Comparison of ENCODE assay signal across 12 cellular contexts in genomic region chr3:908839-909238, GRCh38.
DNase-seq lines count a peak whose midpoint lies in the region; ATAC-seq and TF ChIP-seq lines count a peak whose summit lies in the region.
"Had no signal": no experiment of that assay in that cellular context is flagged by ENCODE, and none has a peak within 500 bp of the region (broad histone marks: within the 10 kb centered on the region; RNA-seq: fewer than 3 reads in every experiment).

No MANE protein-coding gene starts in this region.

- POLR2A ChIA-PET in HEK293 (lab: Yijun Ruan, JAX), result no interaction called here

- no peak overlapping the region for H3K4me3 Mint-ChIP-seq in osteocyte (ENCODE audit: unreplicated experiment)
- H3K4me3 Mint-ChIP-seq: activated CD4-positive, alpha-beta T cell treated with anti-CD3 and anti-CD28 coated beads for 36 hours had no signal

- H3F3A ChIP-seq in OCI-LY1 (ENCODE audit: insufficient read depth, low read length), result no peaks in the 10 kb centered on the region

- no peak overlapping the region for H3K4me3 ChIP-seq in HEK293 (ENCODE audit: low read depth, low read length)
- no peak overlapping the region for H3K4me3 ChIP-seq in OCI-LY1 (ENCODE audit: low read depth, low read length, poor library complexity, severe bottlenecking)
- H3K4me3 ChIP-seq: esophagus squamous epithelium, SK-N-MC, tibial nerve had no signal

- ATAC-seq in HG02571 (IDR thresholded peaks at IDR 0.05; ENCODE audit: unreplicated experiment), result no peak
- ATAC-seq in HG02981 (IDR thresholded peaks at IDR 0.05; ENCODE audit: unreplicated experiment), result no peak
- ATAC-seq: activated CD4-positive, alpha-beta T cell treated with anti-CD3 and anti-CD28 coated beads for 36 hours had no signal

- H3K9me2 ChIP-seq in OCI-LY1 (ENCODE audit: low read depth, low read length), result no peaks in the 10 kb centered on the region

- no peaks in the 10 kb centered on the region for H3K27me3 ChIP-seq in OCI-LY1 (ENCODE audit: insufficient read depth, low read length)
- H3K27me3 ChIP-seq: esophagus squamous epithelium, tibial nerve had no signal

- H3K9me3 ChIP-seq in HEK293 (ENCODE audit: control insufficient read depth, insufficient read depth, low read depth, low read length), result no peaks in the 10 kb centered on the region
- H3K9me3 ChIP-seq in OCI-LY1 (ENCODE audit: low read length), result no peaks in the 10 kb centered on the region
- H3K9me3 ChIP-seq: esophagus squamous epithelium had no signal

- H4K20me1 ChIP-seq in OCI-LY1 (ENCODE audit: insufficient read depth, low read length), result no peaks in the 10 kb centered on the region

- no peak overlapping the region for H3K4me2 ChIP-seq in OCI-LY1 (ENCODE audit: low read length)

- H3K36me3 ChIP-seq in HEK293 (ENCODE audit: control insufficient read depth in 2 of 2, insufficient read depth in 1 of 2, low read length in 2 of 2) (no peaks in the 10 kb centered on the region), OCI-LY1 (ENCODE audit: insufficient read depth, low read length) (no peaks in the 10 kb centered on the region)
- H3K36me3 ChIP-seq: esophagus squamous epithelium, tibial nerve had no signal

- no peak overlapping the region for H3K27ac Mint-ChIP-seq in osteocyte (ENCODE audit: unreplicated experiment)
- H3K27ac Mint-ChIP-seq: activated CD4-positive, alpha-beta T cell treated with anti-CD3 and anti-CD28 coated beads for 36 hours had no signal

- no peak for TF ChIP-seq CTCF in HEK293 (tag by site-specific recombination; IDR thresholded peaks at IDR 0.05)
- peak; percentile 29 for TF ChIP-seq CTCF in OCI-LY1 (IDR thresholded peaks at IDR 0.05; ENCODE audit: low read length)
- TF ChIP-seq CTCF in osteocyte (IDR thresholded peaks at IDR 0.05), result peak; percentile 48

- H3K27ac ChIP-seq in HEK293 (ENCODE audit: extremely low read depth, low read depth, low read length) (no peak overlapping the region), OCI-LY1 (ENCODE audit: low read depth, low read length, poor library complexity, severe bottlenecking) (no peak overlapping the region)
- H3K27ac ChIP-seq: esophagus squamous epithelium, SK-N-MC, tibial nerve had no signal

- H3K4me1 ChIP-seq in HEK293 (ENCODE audit: control insufficient read depth, insufficient read depth, low read length), result no peaks in the 10 kb centered on the region
- no peaks in the 10 kb centered on the region for H3K4me1 ChIP-seq in OCI-LY1 (ENCODE audit: insufficient read depth, low read length, severe bottlenecking)
- H3K4me1 ChIP-seq: esophagus squamous epithelium, tibial nerve had no signal

- DNase-seq in ecto neural progenitor cell (ENCODE audit: low spot score) (peak; percentile 51), osteocyte (ENCODE audit: extremely low spot score, unreplicated experiment) (no peak), KBM-7 (no peak)
- no peak for DNase-seq in activated CD4-positive, alpha-beta T cell treated with anti-CD3 and anti-CD28 coated beads for 1 hour
- DNase-seq: activated CD4-positive, alpha-beta T cell treated with anti-CD3 and anti-CD28 coated beads for 36 hours; esophagus squamous epithelium had no signal

- CTCF ChIA-PET in HEK293 (lab: Yijun Ruan, JAX), result interaction anchor here (0.6 kb wide), 1 partner anchor 168 kb away, joined by 3 read pairs; no protein-coding TSS in a partner anchor

- H3K36me3 Mint-ChIP-seq in osteocyte (ENCODE audit: unreplicated experiment), result no peaks in the 10 kb centered on the region

- H3K27me3 Mint-ChIP-seq in osteocyte (ENCODE audit: unreplicated experiment), result no peaks in the 10 kb centered on the region
- H3K27me3 Mint-ChIP-seq: activated CD4-positive, alpha-beta T cell treated with anti-CD3 and anti-CD28 coated beads for 36 hours had no signal

- H3K9me3 Mint-ChIP-seq in osteocyte (ENCODE audit: unreplicated experiment), result no peaks in the 10 kb centered on the region

- no peaks in the 10 kb centered on the region for H3K4me1 Mint-ChIP-seq in osteocyte (ENCODE audit: unreplicated experiment)
- H3K4me1 Mint-ChIP-seq: activated CD4-positive, alpha-beta T cell treated with anti-CD3 and anti-CD28 coated beads for 36 hours had no signal

- H3K9ac ChIP-seq in OCI-LY1 (ENCODE audit: low read length), result no peak overlapping the region

- H3K79me2 ChIP-seq in OCI-LY1 (ENCODE audit: insufficient read depth, low read length), result no peaks in the 10 kb centered on the region

- no peak overlapping the region for H2AFZ ChIP-seq in OCI-LY1 (ENCODE audit: low read length)

- in situ Hi-C loops in KBM-7 (cut with MboI; ENCODE audit: low pct_unique_long_range_greater_than_20kb, low sequenced_read_pairs), result no loop called here

TF ChIP-seq in HEK293, 187 proteins besides CTCF, POLR2A, EP300 and RAD21:
- no peak for TF ChIP-seq ZNF292 (tag by site-specific recombination; IDR thresholded peaks at IDR 0.05; ENCODE audit: borderline replicate concordance, low read depth)
- peak; percentile 41 for TF ChIP-seq ZNF654 (tag by site-specific recombination; IDR thresholded peaks at IDR 0.05; ENCODE audit: low read depth)
